ENCODE assay signal across 8 cellular contexts in the genomic region with DNA sequence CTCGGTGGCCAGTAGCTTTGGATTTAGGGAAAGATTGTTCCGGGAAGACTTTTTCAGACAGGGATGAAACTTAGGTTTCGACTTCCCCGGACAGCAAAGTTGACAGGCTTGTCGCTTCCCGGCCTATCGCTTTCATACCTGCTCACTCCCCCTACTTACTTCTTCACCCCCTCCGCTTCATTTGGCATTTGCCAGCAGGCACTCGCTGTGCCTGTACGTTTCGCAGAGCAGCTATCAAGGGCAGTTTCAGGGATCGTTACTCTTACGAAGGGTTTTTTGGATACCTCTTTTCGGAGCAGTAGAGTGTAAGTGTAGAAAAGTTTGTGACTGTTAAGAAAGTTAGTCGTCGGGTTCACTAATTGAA. TPM values are rescaled to one million over a fixed set of nuclear protein-coding genes. Genes with fewer than 3 reads are reported as not detected.
DNase-seq lines count a peak whose midpoint lies in the region; ATAC-seq, FAIRE-seq and TF ChIP-seq lines count a peak whose summit lies in the region.

No MANE protein-coding gene starts in this region.

- no peaks in the 10 kb centered on the region for H3K27me3 ChIP-seq in MG63

- no peak for FAIRE-seq in RCC 7860 (lab: Jason Lieb, UNC)

- H3K4me3 ChIP-seq in GM12875 (ENCODE audit: low read depth, low read length) (peak overlapping the region; percentile 66), MG63 (peak overlapping the region; percentile 91), fibroblast of the aortic adventitia (ENCODE audit: low read depth, low read length) (peak overlapping the region; percentile 86), retinal pigment epithelial cell (ENCODE audit: low read length) (peak overlapping the region; percentile 95)

- peaks cover 43% of the 10 kb centered on the region for H3K36me3 ChIP-seq in MG63

- TF ChIP-seq CTCF in GM12875 (IDR thresholded peaks at IDR 0.05; ENCODE audit: borderline replicate concordance, insufficient read depth, low read depth, low read length) (no peak), fibroblast of the aortic adventitia (IDR thresholded peaks at IDR 0.05; ENCODE audit: insufficient read depth, low read length) (no peak), retinal pigment epithelial cell (conservative IDR thresholded peaks at IDR 0.05; ENCODE audit: low read depth, low read length) (no peak)

- peak; percentile 13 for DNase-seq in MG63
- peak; percentile 40 for DNase-seq in activated T-cell treated with anti-CD3 and anti-CD28 coated beads, Interleukin-2, amount 50 U/mL, for 1 hour
- DNase-seq in fibroblast of the aortic adventitia (ENCODE audit: low read depth) = no peak
- DNase-seq in retinal pigment epithelial cell (ENCODE audit: low read depth) = no peak
- DNase-seq in RCC 7860 (ENCODE audit: low spot score) = no peak
- no peak for DNase-seq in NCI-H2029 (lab: John Stamatoyannopoulos, UW)

- peaks cover 15% of the 10 kb centered on the region for H3K9me3 ChIP-seq in MG63

- no peak for ATAC-seq in GM18861 (IDR thresholded peaks at IDR 0.05; ENCODE audit: unreplicated experiment)

RNA-seq across cellular contexts. Expression of a gene that starts 0.4 kb away (rescaled TPM):
- 33.2 and 36.4 TPM in 2 replicates for total RNA-seq in MG63 (2014; rRNA removed; shearing (Covaris generic); ENCODE audit: low replicate concordance)
- 44.9 and 56.7 TPM in 2 replicates for total RNA-seq in fibroblast of the aortic adventitia (ENCODE audit: low replicate concordance)

RNA-seq across cellular contexts. Expression of a gene that starts 0.8 kb away (rescaled TPM):
- 10.0 and 18.6 TPM in 2 replicates for total RNA-seq in MG63 (2014; rRNA removed; shearing (Covaris generic); ENCODE audit: low replicate concordance)
- total RNA-seq in fibroblast of the aortic adventitia (ENCODE audit: low replicate concordance) = 36.0 and 61.6 TPM in 2 replicates

RNA-seq across cellular contexts. Expression of a gene that starts 58.9 kb away (rescaled TPM):
- not detected in 2 replicates for total RNA-seq in MG63 (2014; rRNA removed; shearing (Covaris generic); ENCODE audit: low replicate concordance)
- 1.4 and 3.1 TPM in 2 replicates for total RNA-seq in fibroblast of the aortic adventitia (ENCODE audit: low replicate concordance)

Comparison
In these comparisons a context has a peak if more than half of its experiments do, and no peak if none do; other contexts are left out.
1. DNase-seq: peak in MG63 (single experiment) and activated T-cell treated with anti-CD3 and anti-CD28 coated beads, Interleukin-2, amount 50 U/mL, for 1 hour (single experiment); none in fibroblast of the aortic adventitia (single experiment), retinal pigment epithelial cell (single experiment), RCC 7860 (single experiment) and NCI-H2029 (single experiment).
2. Peak in every context shown above with its lines, with median percentiles within 50 percentile points of each other: H3K4me3 ChIP-seq.